Comparison of ENCODE assay signal across 12 cellular contexts in the genomic region with DNA sequence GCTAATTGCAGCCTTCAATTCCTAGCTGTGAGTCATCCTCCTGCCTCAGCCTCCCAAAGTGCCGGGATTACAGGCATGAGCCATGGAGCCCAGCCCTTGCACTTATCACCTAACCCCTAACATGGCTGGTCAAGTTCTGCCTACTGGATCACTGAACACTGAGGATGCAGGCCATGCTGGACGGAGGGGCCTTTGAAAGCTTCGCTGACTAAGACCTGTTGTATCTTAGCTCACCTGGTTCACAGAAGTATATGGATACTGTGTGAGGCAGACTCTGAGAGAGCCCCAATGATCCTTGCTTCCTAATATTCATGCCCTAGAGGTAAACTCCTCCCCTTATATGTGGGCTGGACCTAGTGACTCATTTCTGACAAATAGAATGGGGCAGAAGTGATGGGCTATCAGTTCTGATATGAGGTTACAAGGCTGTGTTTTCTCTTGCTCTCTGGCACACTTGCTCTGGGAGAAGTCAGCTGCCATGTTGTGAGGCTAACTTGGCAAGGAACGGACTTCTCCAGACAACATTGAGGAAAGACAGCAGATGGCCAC. TPM values are rescaled to one million over a fixed set of nuclear protein-coding genes. Genes with fewer than 3 reads are reported as not detected.
A peak's percentile ranks its signal among the peaks of the same experiment; 100 is the strongest.
DNase-seq lines count a peak whose midpoint lies in the region; ATAC-seq and TF ChIP-seq lines count a peak whose summit lies in the region.
"Had no signal": no experiment of that assay in that cellular context is flagged by ENCODE, and none has a peak within 500 bp of the region (broad histone marks: within the 10 kb centered on the region; RNA-seq: fewer than 3 reads in every experiment).

No MANE protein-coding gene starts in this region.

- no peak for ATAC-seq in GM21529 (IDR thresholded peaks at IDR 0.05; ENCODE audit: unreplicated experiment)

- H3K4me1 Mint-ChIP-seq in MCF 10A (ENCODE audit: insufficient read depth, unreplicated experiment) = peaks cover 12% of the 10 kb centered on the region
- H3K4me1 Mint-ChIP-seq in T-helper 2 cell treated with Interferon-gamma antibody and Interleukin-4, amounts not matched to agents 5 μg/mL and 100 μg/mL, for 36 hours (ENCODE audit: low read depth) = peaks cover 2% of the 10 kb centered on the region

- H3K27ac ChIP-seq in breast epithelium (peak overlapping the region; percentile 86 to 88), layer of hippocampus (ENCODE audit: low read depth, low read length) (peak overlapping the region; percentile 21), thyroid gland (peak overlapping the region in 2 of 3 donors; percentile 79 to 83)

- H3K36me3 ChIP-seq in breast epithelium (no peaks in the 10 kb centered on the region), thyroid gland (no peaks in the 10 kb centered on the region)

- H3K27me3 ChIP-seq in breast epithelium (no peaks in the 10 kb centered on the region), layer of hippocampus (ENCODE audit: control insufficient read depth, insufficient read depth, low read length) (no peaks in the 10 kb centered on the region), thyroid gland (no peaks in the 10 kb centered on the region)

- H3K9me3 Mint-ChIP-seq in MCF 10A (ENCODE audit: unreplicated experiment) = no peaks in the 10 kb centered on the region
- no peaks in the 10 kb centered on the region for H3K9me3 Mint-ChIP-seq in T-helper 2 cell treated with Interferon-gamma antibody and Interleukin-4, amounts not matched to agents 5 μg/mL and 100 μg/mL, for 36 hours

- no peak overlapping the region for H3K4me3 ChIP-seq in breast epithelium
- H3K4me3 ChIP-seq in thyroid gland (replicated peaks in 1 of 3) = no peak overlapping the region

- DNase-seq in breast epithelium (ENCODE audit: low spot score in 2 of 2) = no peak
- no peak for DNase-seq in MCF 10A (ENCODE audit: unreplicated experiment)
- peak; percentile 17 for DNase-seq in T-helper 2 cell treated with Interferon-gamma antibody and Interleukin-4, amounts not matched to agents 5 μg/mL and 100 μg/mL, for 36 hours (ENCODE audit: low spot score)
- DNase-seq in thyroid gland = no peak
- DNase-seq in HK-2 (ENCODE audit: unreplicated experiment) = no peak
- DNase-seq in UCSD-AML1 (lab: John Stamatoyannopoulos, UW; ENCODE audit: unreplicated experiment) = no peak
- DNase-seq: NCI-H524, T-helper 9 cell had no signal

- TF ChIP-seq CTCF in breast epithelium (IDR thresholded peaks at IDR 0.05) (no peak), MCF 10A (IDR thresholded peaks at IDR 0.05; ENCODE audit: unreplicated experiment) (no peak), thyroid gland (IDR thresholded peaks at IDR 0.05) (no peak)

- no TSS peak for BruUV-seq in MCF 10A (replicated peaks; lab: Mats Ljungman, UMichigan)

- TF ChIP-seq POLR2A in breast epithelium (IDR thresholded peaks at IDR 0.05) (no peak), thyroid gland (IDR thresholded peaks at IDR 0.05) (no peak)

- H3K9me3 ChIP-seq in breast epithelium = no peaks in the 10 kb centered on the region
- H3K9me3 ChIP-seq in thyroid gland = no peaks in the 10 kb centered on the region

- H3K36me3 Mint-ChIP-seq in MCF 10A (ENCODE audit: insufficient read depth, unreplicated experiment) = no peaks in the 10 kb centered on the region
- H3K36me3 Mint-ChIP-seq in T-helper 2 cell treated with Interferon-gamma antibody and Interleukin-4, amounts not matched to agents 5 μg/mL and 100 μg/mL, for 36 hours (ENCODE audit: low read depth) = no peaks in the 10 kb centered on the region

- H3K4me1 ChIP-seq in breast epithelium (peaks cover 0 to 7% of the 10 kb centered on the region in 2 donors), thyroid gland (peaks cover 18 to 27% of the 10 kb centered on the region in 2 donors)

- intact Hi-C loops in breast epithelium (cut with DNase I; ENCODE audit: low total_unique reads) (no loop called here), MCF 10A (cut with micrococcal nuclease) (no loop called here), thyroid gland (cut with DNase I) (no loop called here)

- H3K4me3 Mint-ChIP-seq in MCF 10A (ENCODE audit: unreplicated experiment) = no peak overlapping the region
- no peak overlapping the region for H3K4me3 Mint-ChIP-seq in T-helper 2 cell treated with Interferon-gamma antibody and Interleukin-4, amounts not matched to agents 5 μg/mL and 100 μg/mL, for 36 hours

- H3K27ac Mint-ChIP-seq in MCF 10A (ENCODE audit: low read depth, unreplicated experiment) = no peak overlapping the region
- no peak overlapping the region for H3K27ac Mint-ChIP-seq in T-helper 2 cell treated with Interferon-gamma antibody and Interleukin-4, amounts not matched to agents 5 μg/mL and 100 μg/mL, for 36 hours

- 98 to 99% methylated on average over 4 of the region's 4 CpGs for WGBS in thyroid gland, 2 donors

- CTCF ChIA-PET in MCF 10A (lab: Yijun Ruan, JAX) = interaction anchor here (0.9 kb wide), 1 partner anchor 9 kb away, joined by 3 read pairs; no protein-coding TSS in a partner anchor

- H3K27me3 Mint-ChIP-seq in MCF 10A (ENCODE audit: insufficient read depth, unreplicated experiment) = no peaks in the 10 kb centered on the region
- no peaks in the 10 kb centered on the region for H3K27me3 Mint-ChIP-seq in T-helper 2 cell treated with Interferon-gamma antibody and Interleukin-4, amounts not matched to agents 5 μg/mL and 100 μg/mL, for 36 hours (ENCODE audit: low read depth)

- POLR2A ChIA-PET in MCF 10A (lab: Yijun Ruan, JAX) = interaction anchor here (0.6 to 2.8 kb wide), 8 partner anchors 9 to 1793 kb away, joined by 3 to 22 read pairs (median 4); a partner anchor contains a TSS

RNA-seq across cellular contexts. Expression of a gene that starts 11.7 kb away (rescaled TPM):
- total RNA-seq in breast epithelium (1 to 10 TPM in 1 of 3 donors, not detected in 2; 1.6 TPM), MCF 10A (2022) (not detected in 2 replicates), thyroid gland (not detected)
- total RNA-seq: fibroblast of lung, lung microvascular endothelial cell had no signal

RNA-seq across cellular contexts. Expression of a gene that starts 33.1 kb away (rescaled TPM):
- 100 to 1,000 TPM in 1 of 3 donors, 10 to 100 TPM in 2; 74.1 to 110 (median 87.7) TPM for total RNA-seq in breast epithelium
- total RNA-seq in MCF 10A (2022) = 47.9 and 67.4 TPM in 2 replicates
- 100 to 1,000 TPM in 1 of 4 donors, 10 to 100 TPM in 3; 58.2 to 102 (median 79.9) TPM for total RNA-seq in thyroid gland

RNA-seq across cellular contexts. Expression of a gene that starts 53.9 kb away (rescaled TPM):
- total RNA-seq in breast epithelium (10 to 100 TPM; 20.5 to 29.4 (median 21.3) TPM), MCF 10A (2022) (28.2 and 28.3 TPM in 2 replicates), thyroid gland (10 to 100 TPM; 17.5 to 31.7 (median 27.1) TPM)

Comparison
In these comparisons a context has a peak if more than half of its experiments do, and no peak if none do; other contexts are left out.
1. H3K27ac ChIP-seq: peak in every context shown above with its lines; median percentile 87 in breast epithelium; 81 in thyroid gland; 21 in layer of hippocampus.